In genomic region chr5:1005904-1006655, GRCh38 we compare ENCODE assay signal across 12 cellular contexts. TPM values are rescaled to one million over a fixed set of nuclear protein-coding genes. Genes with fewer than 3 reads are reported as not detected.
A peak's percentile ranks its signal among the peaks of the same experiment; 100 is the strongest.
DNase-seq lines count a peak whose midpoint lies in the region; ATAC-seq and TF ChIP-seq lines count a peak whose summit lies in the region.
"Had no signal": no experiment of that assay in that cellular context is flagged by ENCODE, and none has a peak within 500 bp of the region (broad histone marks: within the 10 kb centered on the region; RNA-seq: fewer than 3 reads in every experiment).

No MANE protein-coding gene starts in this region.

- H3K27ac ChIP-seq in adrenal gland: no peak overlapping the region
- no peak overlapping the region for H3K27ac ChIP-seq in uterus

- H3K36me3 Mint-ChIP-seq in naive B cell: peaks cover 0 to 8% of the 10 kb centered on the region in 2 donors

- DNase-seq in cardiac septum (ENCODE audit: low spot score): peak; percentile 73
- DNase-seq in Right ventricle myocardium inferior (ENCODE audit: missing footprints): no peak
- DNase-seq in adrenal gland: peak in 5 of 7 donors; percentile 7 to 42 (median 12)
- DNase-seq in naive B cell: no peak
- DNase-seq in uterus: peak; percentile 8 to 11
- DNase-seq in amniotic stem cell (lab: John Stamatoyannopoulos, UW): no peak
- DNase-seq: HFFc6, mesendoderm, NCI-H69 had no signal

- WGBS in adrenal gland, 4 donors: 92 to 97% (median 95%) methylated on average over 8 to 13 of the region's 13 CpGs

- peaks cover 16 to 29% (median 22%) of the 10 kb centered on the region in 3 donors for H3K4me1 Mint-ChIP-seq in naive B cell

- ATAC-seq in Right ventricle myocardium inferior (no peak), naive B cell (ENCODE audit: low read depth in 2 of 2) (no peak), GM18858 (IDR thresholded peaks at IDR 0.05; ENCODE audit: unreplicated experiment) (no peak), HG02763 (IDR thresholded peaks at IDR 0.05; ENCODE audit: unreplicated experiment) (no peak)
- ATAC-seq: gastrocnemius medialis had no signal

- H3K27me3 ChIP-seq in adrenal gland (peaks cover 33% of the 10 kb centered on the region), uterus (peaks cover 4 to 9% of the 10 kb centered on the region in 2 donors)

- no peaks in the 10 kb centered on the region for H3K36me3 ChIP-seq in adrenal gland (replicated peaks in 1 of 2)
- no peaks in the 10 kb centered on the region for H3K36me3 ChIP-seq in uterus
- H3K36me3 ChIP-seq: gastrocnemius medialis had no signal

- no peak overlapping the region for H3K4me3 ChIP-seq in adrenal gland
- no peak overlapping the region for H3K4me3 ChIP-seq in uterus

- intact Hi-C loops in cardiac septum (cut with DNase I) (loop anchor here (2.0 to 5.0 kb wide), 2 partner anchors 135 to 161 kb away; no protein-coding TSS in a partner anchor), Right ventricle myocardium inferior (cut with DNase I) (loop anchor here (2.0 kb wide), 1 partner anchor 135 kb away; no protein-coding TSS in a partner anchor), adrenal gland (cut with DNase I) (loop anchor here (10.0 kb wide), 1 partner anchor 139 kb away; no protein-coding TSS in a partner anchor), uterus (cut with DNase I; ENCODE audit: low total_unique reads) (no loop called here)

- TF ChIP-seq POLR2A in adrenal gland (IDR thresholded peaks at IDR 0.05): no peak
- no peak for TF ChIP-seq POLR2A in uterus (IDR thresholded peaks at IDR 0.05)

- H3K9me3 Mint-ChIP-seq in naive B cell: no peaks in the 10 kb centered on the region
- H3K9me3 Mint-ChIP-seq: HFFc6 had no signal

- H3K27ac Mint-ChIP-seq in naive B cell: no peak overlapping the region
- H3K27ac Mint-ChIP-seq: HFFc6 had no signal

- H3K9me3 ChIP-seq in adrenal gland (replicated peaks in 1 of 3) (no peaks in the 10 kb centered on the region), uterus (no peaks in the 10 kb centered on the region)
- H3K9me3 ChIP-seq: gastrocnemius medialis had no signal

- TF ChIP-seq CTCF in adrenal gland (IDR thresholded peaks at IDR 0.05) (no peak), uterus (IDR thresholded peaks at IDR 0.05) (no peak)

- H3K27me3 Mint-ChIP-seq in naive B cell: peaks cover 41 to 60% (median 44%) of the 10 kb centered on the region in 3 donors

- peak overlapping the region; percentile 11 to 84 (median 52) for H3K4me3 Mint-ChIP-seq in naive B cell
- H3K4me3 Mint-ChIP-seq: HFFc6 had no signal

- H3K4me1 ChIP-seq in adrenal gland (replicated peaks in 1 of 2): peaks cover 4 to 19% of the 10 kb centered on the region in 2 donors
- peaks cover 0 to 9% of the 10 kb centered on the region in 2 donors for H3K4me1 ChIP-seq in uterus

RNA-seq across cellular contexts. Expression of gene NKD2, which starts 2.5 kb away (rescaled TPM):
- 3.6 TPM for total RNA-seq in cardiac septum
- total RNA-seq in Right ventricle myocardium inferior: 4.4 TPM
- 10 to 100 TPM in 4 of 8 donors, 1 to 10 TPM in 4; 5.9 to 25.5 (median 10.8) TPM for total RNA-seq in adrenal gland
- polyA plus RNA-seq in adrenal gland: 10 to 100 TPM in 2 of 3 donors, under 1 TPM in 1; 0.92 to 32.8 (median 18.1) TPM
- polyA plus RNA-seq in naive B cell (ENCODE audit: low read depth in 6 of 6): under 1 TPM in 1 of 6 donors, not detected in 5; 0.29 TPM
- total RNA-seq in uterus: 10 to 100 TPM in 1 of 4 donors, 1 to 10 TPM in 1, not detected in 2; 2.5 to 11.1 TPM
- total RNA-seq: gastrocnemius medialis, HFFc6 had no signal

Comparison
In these comparisons a context has a peak if more than half of its experiments do, and no peak if none do; other contexts are left out.
1. DNase-seq: peak in cardiac septum (single experiment), adrenal gland (5 of 7) and uterus (2 of 2); none in Right ventricle myocardium inferior (single experiment), naive B cell (single experiment) and amniotic stem cell (single experiment).